1 cellular context compared by ENCODE assay signal in the genomic region with DNA sequence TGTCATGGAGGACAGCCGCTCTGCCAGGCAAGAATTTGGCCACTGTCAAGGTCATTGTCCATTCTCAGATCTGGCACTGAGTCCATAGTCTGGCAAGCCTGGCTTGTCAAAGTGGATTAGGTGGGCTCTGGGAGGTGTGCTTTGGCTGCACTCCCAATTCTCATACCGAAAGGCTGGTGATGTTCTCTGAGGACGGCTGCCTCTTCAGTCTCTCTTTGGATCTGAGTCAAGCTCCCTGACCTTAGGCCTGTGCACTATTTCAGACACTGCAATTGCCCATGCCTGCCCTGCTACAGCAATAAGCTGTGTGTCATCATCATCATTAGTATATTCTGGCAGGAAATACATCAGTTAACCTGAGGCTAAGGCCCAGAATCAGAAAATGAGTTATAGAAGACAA.
TF ChIP-seq lines count a peak whose summit lies in the region.

No MANE protein-coding gene starts in this region.

TF ChIP-seq in SK-N-SH treated with all-trans-retinoic acid at 6 μM for 48 hours, 23 proteins besides CTCF, POLR2A, EP300 and RAD21 (continued from another document):
- TF ChIP-seq ISL1 (CRISPR knock-in tag; IDR thresholded peaks at IDR 0.05) (peak; percentile 76), OSR1 (CRISPR knock-in tag; IDR thresholded peaks at IDR 0.05) (no peak), TCF4 (CRISPR knock-in tag; IDR thresholded peaks at IDR 0.05; ENCODE audit: borderline replicate concordance) (no peak)
- TF ChIP-seq, protein P1, sequence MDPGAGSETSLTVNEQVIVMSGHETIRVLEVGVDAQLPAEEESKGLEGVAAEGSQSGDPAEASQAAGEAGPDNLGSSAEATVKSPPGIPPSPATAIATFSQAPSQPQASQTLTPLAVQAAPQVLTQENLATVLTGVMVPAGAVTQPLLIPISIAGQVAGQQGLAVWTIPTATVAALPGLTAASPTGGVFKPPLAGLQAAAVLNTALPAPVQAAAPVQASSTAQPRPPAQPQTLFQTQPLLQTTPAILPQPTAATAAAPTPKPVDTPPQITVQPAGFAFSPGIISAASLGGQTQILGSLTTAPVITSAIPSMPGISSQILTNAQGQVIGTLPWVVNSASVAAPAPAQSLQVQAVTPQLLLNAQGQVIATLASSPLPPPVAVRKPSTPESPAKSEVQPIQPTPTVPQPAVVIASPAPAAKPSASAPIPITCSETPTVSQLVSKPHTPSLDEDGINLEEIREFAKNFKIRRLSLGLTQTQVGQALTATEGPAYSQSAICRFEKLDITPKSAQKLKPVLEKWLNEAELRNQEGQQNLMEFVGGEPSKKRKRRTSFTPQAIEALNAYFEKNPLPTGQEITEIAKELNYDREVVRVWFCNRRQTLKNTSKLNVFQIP (CRISPR knock-in tag; IDR thresholded peaks at IDR 0.05; ENCODE audit: borderline replicate concordance, low read depth): no peak
- TF ChIP-seq, protein P2, sequence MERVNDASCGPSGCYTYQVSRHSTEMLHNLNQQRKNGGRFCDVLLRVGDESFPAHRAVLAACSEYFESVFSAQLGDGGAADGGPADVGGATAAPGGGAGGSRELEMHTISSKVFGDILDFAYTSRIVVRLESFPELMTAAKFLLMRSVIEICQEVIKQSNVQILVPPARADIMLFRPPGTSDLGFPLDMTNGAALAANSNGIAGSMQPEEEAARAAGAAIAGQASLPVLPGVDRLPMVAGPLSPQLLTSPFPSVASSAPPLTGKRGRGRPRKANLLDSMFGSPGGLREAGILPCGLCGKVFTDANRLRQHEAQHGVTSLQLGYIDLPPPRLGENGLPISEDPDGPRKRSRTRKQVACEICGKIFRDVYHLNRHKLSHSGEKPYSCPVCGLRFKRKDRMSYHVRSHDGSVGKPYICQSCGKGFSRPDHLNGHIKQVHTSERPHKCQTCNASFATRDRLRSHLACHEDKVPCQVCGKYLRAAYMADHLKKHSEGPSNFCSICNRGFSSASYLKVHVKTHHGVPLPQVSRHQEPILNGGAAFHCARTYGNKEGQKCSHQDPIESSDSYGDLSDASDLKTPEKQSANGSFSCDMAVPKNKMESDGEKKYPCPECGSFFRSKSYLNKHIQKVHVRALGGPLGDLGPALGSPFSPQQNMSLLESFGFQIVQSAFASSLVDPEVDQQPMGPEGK (CRISPR knock-in tag; IDR thresholded peaks at IDR 0.05; ENCODE audit: borderline replicate concordance): no peak
